ENCODE assay signal across 1 cellular context in genomic region chr13:41059896-41060722, GRCh38.
TF ChIP-seq lines count a peak whose summit lies in the region.

No MANE protein-coding gene starts in this region.

TF ChIP-seq in GM12878, 131 proteins besides CTCF, POLR2A, EP300 and RAD21 (continued from another document and continues in another):
- TF ChIP-seq ZNF592 (IDR thresholded peaks at IDR 0.05) (peak; percentile 73; the same call in 1 of the 2 replicates), E2F4 (IDR thresholded peaks at IDR 0.05; ENCODE audit: low read depth, low read length) (no peak), E4F1 (IDR thresholded peaks at IDR 0.05; ENCODE audit: borderline replicate concordance, partially characterized antibody) (no peak), USF2 (IDR thresholded peaks at IDR 0.05; ENCODE audit: borderline replicate concordance, low read depth, low read length) (no peak), FOXM1 (IDR thresholded peaks at IDR 0.05; ENCODE audit: low read depth, low read length) (no peak), NFXL1 (IDR thresholded peaks at IDR 0.05; ENCODE audit: borderline replicate concordance) (no peak), RELA (IDR thresholded peaks at IDR 0.05; ENCODE audit: borderline replicate concordance, partially characterized antibody) (peak; percentile 42), SPI1 (IDR thresholded peaks at IDR 0.05; ENCODE audit: borderline replicate concordance, insufficient read depth, low read depth, low read length) (no peak), RB1 (IDR thresholded peaks at IDR 0.05; ENCODE audit: borderline replicate concordance) (0 out of 2 replicates have a peak, but pooled peaks have one; percentile 26), CREM (IDR thresholded peaks at IDR 0.05; ENCODE audit: low read depth) (no peak; the same call in none of the 2 replicates), SMAD5 (IDR thresholded peaks at IDR 0.05; ENCODE audit: low read depth) (no peak), YBX1 (IDR thresholded peaks at IDR 0.05) (no peak), USF1 (IDR thresholded peaks at IDR 0.05; ENCODE audit: borderline replicate concordance, extremely low read length, insufficient read depth, low read depth, low read length) (no peak), KDM1A (IDR thresholded peaks at IDR 0.05; ENCODE audit: borderline replicate concordance) (no peak), SREBF2 (IDR thresholded peaks at IDR 0.05; ENCODE audit: low read length) (no peak), RAD51 (IDR thresholded peaks at IDR 0.05) (no peak), JUNB (IDR thresholded peaks at IDR 0.05) (no peak), POLR2AphosphoS2 (IDR thresholded peaks at IDR 0.05; ENCODE audit: low read depth, low read length) (no peak), ZNF274 (IDR thresholded peaks at IDR 0.05; ENCODE audit: insufficient read depth, insufficient read length) (no peak), ZNF384 (IDR thresholded peaks at IDR 0.05; ENCODE audit: borderline replicate concordance, low read depth, low read length) (no peak), SMAD1 (IDR thresholded peaks at IDR 0.05; ENCODE audit: low read depth, partially characterized antibody) (no peak), HCFC1 (IDR thresholded peaks at IDR 0.05; ENCODE audit: low read length) (no peak), SMC3 (IDR thresholded peaks at IDR 0.05; ENCODE audit: borderline replicate concordance, low read length) (no peak), ASH2L (IDR thresholded peaks at IDR 0.05; ENCODE audit: borderline replicate concordance, low read depth) (0 out of 2 replicates have a peak, but pooled peaks have one; percentile 83), BRCA1 (IDR thresholded peaks at IDR 0.05; ENCODE audit: low read depth, low read length) (no peak), SRF (IDR thresholded peaks at IDR 0.05; ENCODE audit: low read depth in 2 of 2, low read length in 2 of 2) (no peak), ATF7 (IDR thresholded peaks at IDR 0.05; ENCODE audit: low read depth) (peak; percentile 16; the same call in 1 of the 2 replicates), ATF3 (IDR thresholded peaks at IDR 0.05; ENCODE audit: borderline replicate concordance, extremely low read depth, low read depth, low read length) (no peak), BACH1 (IDR thresholded peaks at IDR 0.05; ENCODE audit: borderline replicate concordance) (peak; percentile 86), ELK1 (IDR thresholded peaks at IDR 0.05; ENCODE audit: low read depth, low read length) (no peak), SKIL (IDR thresholded peaks at IDR 0.05; ENCODE audit: low read depth, poor library complexity, severe bottlenecking) (peak; percentile 79), MTA2 (IDR thresholded peaks at IDR 0.05; ENCODE audit: low read depth) (no peak; the same call in 1 of the 2 replicates), BMI1 (IDR thresholded peaks at IDR 0.05; ENCODE audit: borderline replicate concordance) (no peak), NRF1 (conservative IDR thresholded peaks at IDR 0.05; ENCODE audit: low read depth, low read length) (no peak), ZBTB11 (CRISPR knock-in tag; IDR thresholded peaks at IDR 0.05) (peak; percentile 27; the same call in 1 of the 2 replicates), DPF2 (IDR thresholded peaks at IDR 0.05) (peak; percentile 33), SIX5 (IDR thresholded peaks at IDR 0.05; ENCODE audit: low read depth, low read length, severe bottlenecking) (no peak), GABPA (IDR thresholded peaks at IDR 0.05; ENCODE audit: low read depth) (no peak), POU2F2 (IDR thresholded peaks at IDR 0.05; ENCODE audit: borderline replicate concordance, low read depth, low read length) (no peak), HSF1 (IDR thresholded peaks at IDR 0.05; ENCODE audit: low read depth, low read length) (no peak), EZH2 (IDR thresholded peaks at IDR 0.05; ENCODE audit: borderline replicate concordance, control insufficient read depth, low read depth, low read length) (no peak), RCOR1 (conservative IDR thresholded peaks at IDR 0.05; ENCODE audit: low read depth, low read length) (no peak), IKZF1 (conservative IDR thresholded peaks at IDR 0.05) (peak; percentile 92), ZZZ3 (IDR thresholded peaks at IDR 0.05; ENCODE audit: control insufficient read depth, insufficient read length, low read depth) (no peak), SP1 (IDR thresholded peaks at IDR 0.05; ENCODE audit: low read depth, low read length) (no peak), SMARCA5 (IDR thresholded peaks at IDR 0.05) (0 out of 2 replicates have a peak, but pooled peaks have one; percentile 5)
